Comparison of ENCODE assay signal across 8 cellular contexts in the genomic region with DNA sequence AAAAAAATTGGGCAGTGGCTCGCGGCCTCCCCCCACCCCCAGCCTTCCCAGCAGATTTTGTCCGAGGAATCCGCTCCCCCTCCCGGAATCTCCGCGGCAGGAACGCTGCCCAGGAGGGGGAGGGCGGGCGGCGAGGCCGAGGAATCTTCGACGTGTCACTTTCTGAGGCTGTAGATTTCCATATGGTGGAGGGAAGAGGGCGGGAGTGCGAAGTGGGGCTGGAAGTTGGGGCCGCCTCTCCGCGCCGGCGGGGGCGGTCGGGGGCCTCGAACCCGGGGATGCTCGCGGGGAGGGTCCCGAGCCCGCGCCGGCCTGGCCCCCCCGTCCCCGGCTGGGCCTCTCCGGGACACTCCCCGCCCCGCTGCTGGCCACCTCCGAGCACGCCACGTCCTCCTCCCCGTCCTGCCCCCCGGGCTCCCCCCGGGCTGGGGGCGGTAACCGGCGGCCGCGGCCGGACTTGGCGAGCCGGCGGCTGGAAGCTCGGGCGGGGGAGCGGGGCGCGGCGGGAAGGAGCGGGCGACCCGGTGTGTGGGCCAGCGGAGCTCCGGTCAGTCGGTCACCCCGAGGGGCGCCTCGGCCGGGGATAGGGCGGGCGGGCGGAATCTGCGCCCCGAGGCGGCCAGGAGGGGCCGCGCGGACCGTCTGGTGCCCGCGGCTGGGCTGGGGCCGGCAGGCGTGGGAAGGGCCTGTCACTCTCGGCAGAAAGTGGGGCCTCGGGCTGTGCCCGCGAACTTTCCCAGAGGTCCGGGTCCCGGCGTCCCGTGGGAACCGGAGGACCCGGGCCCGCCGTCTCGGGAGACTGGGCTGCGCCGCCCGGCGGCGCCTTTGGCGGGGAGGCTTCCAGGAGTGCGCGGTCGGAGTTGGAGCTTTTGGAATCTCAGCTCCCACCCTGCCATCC. TPM values are rescaled to one million over a fixed set of nuclear protein-coding genes. Genes with fewer than 3 reads are reported as not detected.
DNase-seq lines count a peak whose midpoint lies in the region; ATAC-seq and TF ChIP-seq lines count a peak whose summit lies in the region.

No MANE protein-coding gene starts in this region.

- H3K79me2 ChIP-seq in mesendoderm (ENCODE audit: control insufficient read depth, insufficient read depth, low read length) = peaks cover 47% of the 10 kb centered on the region

- peak overlapping the region; percentile 93 for H3K9ac ChIP-seq in mesendoderm (ENCODE audit: low read length)

- peak overlapping the region; percentile 95 for H3K4me3 Mint-ChIP-seq in endothelial cell (ENCODE audit: unreplicated experiment)

- no peaks in the 10 kb centered on the region for H3K4me1 ChIP-seq in mesendoderm (ENCODE audit: control insufficient read depth, low read depth, low read length)

- no peaks in the 10 kb centered on the region for H3K9me3 Mint-ChIP-seq in endothelial cell (ENCODE audit: unreplicated experiment)

- H2BK15ac ChIP-seq in mesendoderm (replicated peaks; ENCODE audit: low read depth) = peak overlapping the region; percentile 94

- H4K5ac ChIP-seq in mesendoderm (ENCODE audit: low read length) = no peak overlapping the region

- peak overlapping the region; percentile 81 for H3K4me2 ChIP-seq in mesendoderm (ENCODE audit: low read length)

- peak overlapping the region; percentile 99 for H3K27ac ChIP-seq in mesendoderm (ENCODE audit: low read depth, low read length)

- no peaks in the 10 kb centered on the region for H3K27me3 ChIP-seq in mesendoderm (ENCODE audit: insufficient read depth, low read length, poor library complexity)

- H3K79me1 ChIP-seq in mesendoderm (ENCODE audit: low read length) = peaks cover 2% of the 10 kb centered on the region

- H3K23ac ChIP-seq in mesendoderm (ENCODE audit: low read length) = no peak overlapping the region

- peak overlapping the region; percentile 100 for H3K4ac ChIP-seq in mesendoderm (ENCODE audit: low read depth, low read length)

- peak overlapping the region; percentile 94 for H4K8ac ChIP-seq in mesendoderm (ENCODE audit: low read depth, low read length)

- peak overlapping the region; percentile 86 for H3K4me3 ChIP-seq in mesendoderm (ENCODE audit: low read length)

- H3K36me3 ChIP-seq in mesendoderm (ENCODE audit: control insufficient read depth, insufficient read depth, low read length) = no peaks in the 10 kb centered on the region

- H3K56ac ChIP-seq in mesendoderm (ENCODE audit: low read length) = peak overlapping the region; percentile 94

- WGBS in mesendoderm (ENCODE audit: extremely low coverage, insufficient coverage, low lambda C conversion rate) = no CpG with 5 or more reads among the region's 103 CpGs

- no peak for TF ChIP-seq CTCF in endothelial cell (IDR thresholded peaks at IDR 0.05; ENCODE audit: unreplicated experiment)

- peaks cover 11% of the 10 kb centered on the region for H3K36me3 Mint-ChIP-seq in endothelial cell (ENCODE audit: low read depth, unreplicated experiment)

- peak overlapping the region; percentile 92 for H3K27ac Mint-ChIP-seq in endothelial cell (ENCODE audit: unreplicated experiment)

- DNase-seq in NCI-H1436 (lab: John Stamatoyannopoulos, UW) (peak; percentile 31), NCI-H1436 treated with DMSO at 0.1 percent for 48 hours (lab: John Stamatoyannopoulos, UW) (no peak), NCI-H446 (lab: John Stamatoyannopoulos, UW) (peak; percentile 64 to 80), endothelial cell (ENCODE audit: low spot score) (peak; percentile 75), mesendoderm (peak; percentile 94)
- DNase-seq in activated CD8-positive, alpha-beta memory T cell treated with anti-CD3 and anti-CD28 coated beads, Interleukin-2, amount 50 U/mL, for 48 hours = peak; percentile 72
- DNase-seq in stimulated activated CD8-positive, alpha-beta memory T cell treated with anti-CD3 and anti-CD28 coated beads, Interleukin-4, amount 100 ng/mL, for 48 hours = peak; percentile 48

- ATAC-seq in HG02763 (IDR thresholded peaks at IDR 0.05; ENCODE audit: unreplicated experiment) = peak; percentile 38

- peaks cover 41% of the 10 kb centered on the region for H3K4me1 Mint-ChIP-seq in endothelial cell (ENCODE audit: unreplicated experiment)

- H2AK5ac ChIP-seq in mesendoderm (ENCODE audit: low read length) = no peak overlapping the region

- peak overlapping the region; percentile 48 for H2BK5ac ChIP-seq in mesendoderm (ENCODE audit: low read length)

- H3K18ac ChIP-seq in mesendoderm (ENCODE audit: low read length) = peak overlapping the region; percentile 100

- H3K27me3 Mint-ChIP-seq in endothelial cell (ENCODE audit: unreplicated experiment) = peaks cover 7% of the 10 kb centered on the region

- peak overlapping the region; percentile 99 for H2BK120ac ChIP-seq in mesendoderm (ENCODE audit: low read depth, low read length)

RNA-seq across cellular contexts. Expression of gene FNDC3B, which starts 0.9 kb away (rescaled TPM):
- 204 TPM for total RNA-seq in endothelial cell (ENCODE audit: unreplicated experiment)
- 38.9 TPM for polyA plus RNA-seq in mesendoderm (2013, experiment 1 of 2)
- 38.3 TPM for polyA plus RNA-seq in mesendoderm (2013, experiment 2 of 2)
